In genomic region chr17:7548585-7549400, GRCh38 we compare ENCODE assay signal across 8 cellular contexts. TPM values are rescaled to one million over a fixed set of nuclear protein-coding genes. Genes with fewer than 3 reads are reported as not detected.
A peak's percentile ranks its signal among the peaks of the same experiment; 100 is the strongest.
DNase-seq lines count a peak whose midpoint lies in the region; ATAC-seq and TF ChIP-seq lines count a peak whose summit lies in the region.

TNFSF12 (plus strand) TSS chr17:7549058; CDS start chr17:7549154, 96 bp downstream.

- peak within 1 kb of the TSS; percentile 53 for H2BK5ac ChIP-seq in neuronal stem cell (ENCODE audit: low read length)

- H4K20me1 ChIP-seq in DND-41 (ENCODE audit: insufficient read depth, low read length), result no peaks in the 10 kb centered on the region
- no peaks in the 10 kb centered on the region for H4K20me1 ChIP-seq in MM.1S (ENCODE audit: insufficient read depth, low read length)

- no peaks in the 10 kb centered on the region for H3K9me2 ChIP-seq in MM.1S (replicated peaks; ENCODE audit: insufficient read depth, low read length)

- H3K4me1 ChIP-seq in DND-41 (ENCODE audit: insufficient read depth, low read length) (peaks cover 49% of the 10 kb centered on the region), MM.1S (ENCODE audit: low read length) (peaks cover 16% of the 10 kb centered on the region), neuronal stem cell (ENCODE audit: control insufficient read depth in 2 of 2, insufficient read depth in 1 of 2, low read depth in 1 of 2, low read length in 2 of 2) (peaks cover 4 to 6% of the 10 kb centered on the region in 2 donors), upper lobe of right lung (peaks cover 29% of the 10 kb centered on the region)

- H2BK15ac ChIP-seq in neuronal stem cell (ENCODE audit: low read length), result peak within 1 kb of the TSS; percentile 98

- peak within 1 kb of the TSS; percentile 61 for H2BK120ac ChIP-seq in neuronal stem cell (ENCODE audit: low read depth, low read length)

- H3K27ac ChIP-seq in DND-41 (ENCODE audit: low read length) (peak within 1 kb of the TSS; percentile 51), MM.1S (ENCODE audit: low read length) (no peak within 1 kb of the TSS), neuronal stem cell (replicated peaks; ENCODE audit: low read length) (no peak within 1 kb of the TSS), upper lobe of right lung (peak within 1 kb of the TSS; percentile 92)

- H2BK12ac ChIP-seq in neuronal stem cell (ENCODE audit: low read length), result no peak within 1 kb of the TSS

- peak within 1 kb of the TSS; percentile 66 for H3K4ac ChIP-seq in neuronal stem cell (ENCODE audit: low read length)

- peak within 1 kb of the TSS; percentile 85 for H4K91ac ChIP-seq in neuronal stem cell (ENCODE audit: low read depth, low read length, poor library complexity)

- H2AFZ ChIP-seq in DND-41 (ENCODE audit: low read depth, low read length) (peak within 1 kb of the TSS; percentile 78), MM.1S (ENCODE audit: low read length) (0 out of 2 replicates have a peak within 1 kb of the TSS, but pooled peaks have one; percentile 34), neuronal stem cell (ENCODE audit: low read length) (peak within 1 kb of the TSS; percentile 97)

- DNase-seq in DND-41 (peak; percentile 54), MM.1S (no peak), activated gamma-delta T cell treated with Interleukin-2 at 50 U/mL for 16 hours (peak; percentile 63), glomerular endothelial cell (ENCODE audit: extremely low read depth, low read depth, low spot score) (no peak), neuronal stem cell (ENCODE audit: low spot score) (no peak), upper lobe of right lung (peak; percentile 88)

- peak; percentile 31; the same call in 2 of the 3 replicates for ATAC-seq in DND-41 (ENCODE audit: insufficient read depth, low read depth)
- peak; percentile 81 for ATAC-seq in upper lobe of right lung
- ATAC-seq in GM18517 (IDR thresholded peaks at IDR 0.05; ENCODE audit: unreplicated experiment), result no peak
- ATAC-seq in HG03571 (IDR thresholded peaks at IDR 0.05; ENCODE audit: unreplicated experiment), result no peak

- H3K14ac ChIP-seq in neuronal stem cell (ENCODE audit: low read length), result peak within 1 kb of the TSS; percentile 89

- peak within 1 kb of the TSS; percentile 98 for H2AK5ac ChIP-seq in neuronal stem cell (ENCODE audit: low read depth, low read length)

- H4K8ac ChIP-seq in neuronal stem cell (ENCODE audit: low read depth, low read length), result peak within 1 kb of the TSS; percentile 96

- H3K18ac ChIP-seq in neuronal stem cell (ENCODE audit: low read length), result peak within 1 kb of the TSS; percentile 96

- peaks cover 5% of the 10 kb centered on the region for H3K27me3 ChIP-seq in DND-41 (ENCODE audit: insufficient read depth, low read length, poor library complexity)
- H3K27me3 ChIP-seq in MM.1S (replicated peaks; ENCODE audit: insufficient read depth, low read length), result peaks cover 7% of the 10 kb centered on the region
- H3K27me3 ChIP-seq in neuronal stem cell (ENCODE audit: control insufficient read depth in 3 of 3, insufficient read depth in 3 of 3, low read depth in 1 of 3, low read length in 3 of 3), result peaks cover 0 to 44% (median 10%) of the 10 kb centered on the region in 3 experiments
- H3K27me3 ChIP-seq in upper lobe of right lung, result no peaks in the 10 kb centered on the region

- H3K4me3 ChIP-seq in DND-41 (ENCODE audit: low read depth in 1 of 2, low read length in 2 of 2) (peak within 1 kb of the TSS; percentile 16 to 61; a peak in 3 of 4 replicates), MM.1S (ENCODE audit: low read length) (peak within 1 kb of the TSS; percentile 35), neuronal stem cell (ENCODE audit: low read length in 2 of 2) (peak within 1 kb of the TSS; percentile 51 to 76), upper lobe of right lung (peak within 1 kb of the TSS; percentile 81)

- H3K79me2 ChIP-seq in DND-41 (ENCODE audit: insufficient read depth, low read length) (no peaks in the 10 kb centered on the region), MM.1S (ENCODE audit: low read length) (no peaks in the 10 kb centered on the region)

- H3K79me1 ChIP-seq in neuronal stem cell (ENCODE audit: low read depth, low read length), result peaks cover 3% of the 10 kb centered on the region

- TF ChIP-seq CTCF in DND-41 (IDR thresholded peaks at IDR 0.05; ENCODE audit: borderline replicate concordance, extremely low read depth, low read length, poor library complexity, severe bottlenecking) (no peak), MM.1S (IDR thresholded peaks at IDR 0.05; ENCODE audit: low read length) (no peak), upper lobe of right lung (IDR thresholded peaks at IDR 0.05) (peak; percentile 18)

- H3K36me3 ChIP-seq in DND-41 (ENCODE audit: insufficient read depth, low read length) (no peaks in the 10 kb centered on the region), MM.1S (replicated peaks; ENCODE audit: insufficient read depth, low read length) (no peaks in the 10 kb centered on the region), neuronal stem cell (replicated peaks in 1 of 2; ENCODE audit: control insufficient read depth in 2 of 2, insufficient read depth in 2 of 2, low read length in 2 of 2) (no peaks in the 10 kb centered on the region), upper lobe of right lung (no peaks in the 10 kb centered on the region)

- whole genome bisulfite sequencing in neuronal stem cell (ENCODE audit: extremely low coverage in 2 of 2, insufficient read length in 2 of 2, insufficient replicate concordance in 1 of 2), 2 donors, result no CpG with 5 or more reads among the region's 65 CpGs

- H3K4me2 ChIP-seq in DND-41 (ENCODE audit: insufficient read depth, low read length) (peak within 1 kb of the TSS; percentile 73), MM.1S (ENCODE audit: low read depth, low read length) (peak within 1 kb of the TSS; percentile 57; the same call in 1 of the 2 replicates), neuronal stem cell (ENCODE audit: insufficient read depth, low read length, poor library complexity, severe bottlenecking) (peak within 1 kb of the TSS; percentile 80)

- H3K9ac ChIP-seq in DND-41 (ENCODE audit: low read depth, low read length), result peak within 1 kb of the TSS; percentile 60
- no peak within 1 kb of the TSS for H3K9ac ChIP-seq in MM.1S (ENCODE audit: low read length)
- peak within 1 kb of the TSS; percentile 91 for H3K9ac ChIP-seq in neuronal stem cell (ENCODE audit: low read depth, low read length, poor library complexity)

- peak within 1 kb of the TSS; percentile 96 for H3K23ac ChIP-seq in neuronal stem cell (ENCODE audit: low read depth, low read length, poor library complexity)

- peaks cover 18% of the 10 kb centered on the region for H3F3A ChIP-seq in MM.1S (ENCODE audit: insufficient read depth, low read length)

- no peaks in the 10 kb centered on the region for H3K9me3 ChIP-seq in DND-41 (ENCODE audit: insufficient read depth, low read length, severe bottlenecking)
- H3K9me3 ChIP-seq in MM.1S (replicated peaks; ENCODE audit: insufficient read depth, low read length), result no peaks in the 10 kb centered on the region
- H3K9me3 ChIP-seq in neuronal stem cell (replicated peaks in 1 of 2; ENCODE audit: control insufficient read depth in 2 of 2, insufficient read depth in 1 of 2, low read depth in 1 of 2, low read length in 2 of 2), result no peaks in the 10 kb centered on the region
- H3K9me3 ChIP-seq in upper lobe of right lung, result no peaks in the 10 kb centered on the region

- intact Hi-C loops in upper lobe of right lung (cut with DNase I), result no loop called here

RNA-seq across cellular contexts. Expression of gene TNFSF12, which starts in this region (rescaled TPM):
- total RNA-seq in glomerular endothelial cell (30.3 and 38.2 TPM in 2 replicates), upper lobe of right lung (75.7 TPM)
- polyA plus RNA-seq in neuronal stem cell (2013, experiment 1 of 2), result 4.8 TPM
- polyA plus RNA-seq in neuronal stem cell (2013, experiment 2 of 2), result 4.9 TPM

Comparison
In these comparisons a context has a peak if more than half of its experiments do, and no peak if none do; other contexts are left out.
1. ATAC-seq: peak in DND-41 (single experiment) and upper lobe of right lung (single experiment); none in GM18517 (single experiment) and HG03571 (single experiment).
2. DNase-seq: peak in DND-41 (single experiment), activated gamma-delta T cell treated with Interleukin-2 at 50 U/mL for 16 hours (single experiment) and upper lobe of right lung (single experiment); none in MM.1S (single experiment), glomerular endothelial cell (single experiment) and neuronal stem cell (single experiment).
3. H2AFZ ChIP-seq: peak in every context shown above with its lines; median percentile 97 in neuronal stem cell; 78 in DND-41; 34 in MM.1S.
4. H3K27ac ChIP-seq: peak in DND-41 (single experiment) and upper lobe of right lung (single experiment); none in MM.1S (single experiment) and neuronal stem cell (single experiment).
5. Peak in every context shown above with its lines, with median percentiles within 50 percentile points of each other: H3K4me2 ChIP-seq and H3K4me3 ChIP-seq.